In genomic region chr5:146341854-146342253, GRCh38 we compare ENCODE assay signal across 39 cellular contexts. TPM values are rescaled to one million over a fixed set of nuclear protein-coding genes. Genes with fewer than 3 reads are reported as not detected.
"Had no signal": no experiment of that assay in that cellular context is flagged by ENCODE, and none has a peak within 500 bp of the region (broad histone marks: within the 10 kb centered on the region; RNA-seq: fewer than 3 reads in every experiment).

No MANE protein-coding gene starts in this region.

- H3K9me3 ChIP-seq: adrenal gland, body of pancreas, breast epithelium had no signal

- H3K36me3 Mint-ChIP-seq: activated naive CD8-positive, alpha-beta T cell treated with anti-CD3 and anti-CD28 coated beads for 36 hours had no signal

- H3K27ac ChIP-seq: adrenal gland, body of pancreas, brain microvascular endothelial cell, breast epithelium, VCaP had no signal

- H3K4me1 ChIP-seq: breast epithelium had no signal

- DNase-seq: activated B cell treated with CpG ODN at 0.5 μM for 24 hours; activated CD4-positive, alpha-beta memory T cell treated with anti-CD3 and anti-CD28 coated beads for 36 hours; activated CD4-positive, alpha-beta T cell treated with anti-CD3 and anti-CD28 coated beads for 4 hours; activated CD4-positive, alpha-beta T cell treated with anti-CD3 and anti-CD28 coated beads, Interleukin-2, amount 10 ng/mL, durations not matched to agents 24 days and 14 days; activated CD4-positive, alpha-beta T cell treated with anti-CD3 and anti-CD28 coated beads, Interleukin-2, amount 50 U/mL, for 1 hour; activated CD4-positive, alpha-beta T cell treated with anti-CD3 and anti-CD28 coated beads, Interleukin-2, amount 50 U/mL, for 4 hours; activated CD4-positive, CD25-positive, alpha-beta regulatory T cell treated with anti-CD3 and anti-CD28 coated beads, Interleukin-2, amount 50 U/mL, for 72 hours; activated CD8-positive, alpha-beta memory T cell treated with anti-CD3 and anti-CD28 coated beads, Interleukin-2, amount 50 U/mL, for 4 hours; activated CD8-positive, alpha-beta T cell treated with anti-CD3 and anti-CD28 coated beads for 36 hours; activated effector memory CD4-positive, alpha-beta T cell treated with anti-CD3 and anti-CD28 coated beads, Interleukin-2, amount 50 U/mL, for 16 hours; activated gamma-delta T cell treated with Interleukin-2 at 50 U/mL for 16 hours; activated naive CD4-positive, alpha-beta T cell; activated naive CD4-positive, alpha-beta T cell treated with anti-CD3 and anti-CD28 coated beads for 36 hours; activated naive CD4-positive, alpha-beta T cell treated with anti-CD3 and anti-CD28 coated beads, Interleukin-2, amount 50 U/mL, for 16 hours; activated naive CD8-positive, alpha-beta T cell treated with anti-CD3 and anti-CD28 coated beads for 36 hours; activated T-cell treated with anti-CD3 and anti-CD28 coated beads for 4 hours; activated T-cell treated with anti-CD3 and anti-CD28 coated beads, Interleukin-2, amount 50 U/mL, for 1 hour; activated T-cell treated with anti-CD3 and anti-CD28 coated beads, Interleukin-2, amount 50 U/mL, for 4 hours; activated T-cell treated with anti-CD3 and anti-CD28 coated beads, Interleukin-2, amount 50 U/mL, for 72 hours; adrenal gland; amniotic stem cell; aorta; body of pancreas; brain microvascular endothelial cell; central memory CD4-positive, alpha-beta T cell; T-helper 1 cell; T-helper 2 cell; T-helper 9 cell had no signal

- H3K27ac Mint-ChIP-seq: activated B cell treated with CpG ODN at 0.5 μM for 24 hours; activated CD4-positive, alpha-beta memory T cell treated with anti-CD3 and anti-CD28 coated beads for 36 hours; activated CD8-positive, alpha-beta T cell treated with anti-CD3 and anti-CD28 coated beads for 36 hours; activated naive CD4-positive, alpha-beta T cell treated with anti-CD3 and anti-CD28 coated beads for 36 hours; activated naive CD4-positive, alpha-beta T cell treated with anti-CD3 and anti-CD28 coated beads, Interleukin-2, amount 50 U/mL, for 72 hours; activated naive CD8-positive, alpha-beta T cell treated with anti-CD3 and anti-CD28 coated beads for 36 hours; activated T-cell treated with anti-CD3 and anti-CD28 coated beads, Interleukin-2, amount 50 U/mL, for 72 hours; activated T-helper 17 cell treated with anti-CD3 and anti-CD28 coated beads, Interleukin-2, amount 50 U/mL, for 72 hours; T-helper 1 cell treated with Interleukin-12 subunit alpha and Interleukin-12 subunit beta and Interleukin-4 antibody, amounts not matched to agents 30 μg/mL and 1 μg/mL, for 36 hours; T-helper 2 cell treated with Interferon-gamma antibody and Interleukin-4, amounts not matched to agents 5 μg/mL and 100 μg/mL, for 36 hours had no signal

- H3K9me3 Mint-ChIP-seq: activated CD4-positive, alpha-beta memory T cell treated with anti-CD3 and anti-CD28 coated beads for 36 hours; activated CD8-positive, alpha-beta T cell treated with anti-CD3 and anti-CD28 coated beads for 36 hours; activated naive CD4-positive, alpha-beta T cell treated with anti-CD3 and anti-CD28 coated beads for 36 hours; activated T-cell treated with anti-CD3 and anti-CD28 coated beads, Interleukin-2, amount 50 U/mL, for 4 hours; activated T-cell treated with anti-CD3 and anti-CD28 coated beads, Interleukin-2, amount 50 U/mL, for 72 hours; activated T-helper 1 cell treated with anti-CD3 and anti-CD28 coated beads, Interleukin-12 subunit alpha, Interleukin-12 subunit beta, Interleukin-2, Interleukin-4 antibody, amounts not matched to agents 30 ng/mL and 10 ng/mL and 1 ng/mL, durations not matched to agents 14 hours and 24 hours and 36 hours; activated T-helper 17 cell treated with anti-CD3 and anti-CD28 coated beads, Interleukin-2, amount 50 U/mL, for 72 hours; T-helper 2 cell treated with Interferon-gamma antibody and Interleukin-4, amounts not matched to agents 5 μg/mL and 100 μg/mL, for 36 hours had no signal

- FAIRE-seq: astrocyte, TTC549 had no signal

- H3K4me1 Mint-ChIP-seq: activated T-helper 17 cell treated with anti-CD3 and anti-CD28 coated beads, Interleukin-2, amount 50 U/mL, for 72 hours had no signal

- H3K4me3 ChIP-seq: adrenal gland, body of pancreas, breast epithelium had no signal

- H3K4me3 Mint-ChIP-seq: activated B cell treated with CpG ODN at 0.5 μM for 24 hours; activated CD4-positive, alpha-beta memory T cell treated with anti-CD3 and anti-CD28 coated beads for 36 hours; activated CD4-positive, alpha-beta T cell treated with anti-CD3 and anti-CD28 coated beads, Interleukin-2, amount 10 ng/mL, durations not matched to agents 24 days and 14 days; activated CD8-positive, alpha-beta T cell treated with anti-CD3 and anti-CD28 coated beads for 36 hours; activated naive CD4-positive, alpha-beta T cell treated with anti-CD3 and anti-CD28 coated beads for 36 hours; activated naive CD8-positive, alpha-beta T cell treated with anti-CD3 and anti-CD28 coated beads for 36 hours; activated T-cell treated with anti-CD3 and anti-CD28 coated beads, Interleukin-2, amount 50 U/mL, for 4 hours; activated T-cell treated with anti-CD3 and anti-CD28 coated beads, Interleukin-2, amount 50 U/mL, for 72 hours; activated T-helper 1 cell treated with anti-CD3 and anti-CD28 coated beads, Interleukin-12 subunit alpha, Interleukin-12 subunit beta, Interleukin-2, Interleukin-4 antibody, amounts not matched to agents 30 ng/mL and 10 ng/mL and 1 ng/mL, durations not matched to agents 14 hours and 24 hours and 36 hours; activated T-helper 17 cell treated with anti-CD3 and anti-CD28 coated beads, Interleukin-2, amount 50 U/mL, for 72 hours; T-helper 1 cell treated with Interleukin-12 subunit alpha and Interleukin-12 subunit beta and Interleukin-4 antibody, amounts not matched to agents 30 μg/mL and 1 μg/mL, for 36 hours; T-helper 2 cell treated with Interferon-gamma antibody and Interleukin-4, amounts not matched to agents 5 μg/mL and 100 μg/mL, for 36 hours had no signal

- ATAC-seq: activated CD8-positive, alpha-beta T cell treated with anti-CD3 and anti-CD28 coated beads for 36 hours; activated naive CD4-positive, alpha-beta T cell treated with anti-CD3 and anti-CD28 coated beads, Interleukin-2, amount 50 U/mL, for 72 hours; activated T-cell treated with anti-CD3 and anti-CD28 coated beads, Interleukin-2, amount 50 U/mL, for 4 hours; activated T-cell treated with anti-CD3 and anti-CD28 coated beads, Interleukin-2, amount 50 U/mL, for 72 hours; activated T-helper 17 cell treated with anti-CD3 and anti-CD28 coated beads, Interleukin-2, amount 50 U/mL, for 72 hours; body of pancreas had no signal

- H3K36me3 ChIP-seq: adrenal gland, brain microvascular endothelial cell, breast epithelium had no signal

RNA-seq across cellular contexts. Expression of gene POU4F3, which starts 3.2 kb away (rescaled TPM):
- total RNA-seq: activated B cell treated with CpG ODN at 0.5 μM for 24 hours; activated CD4-positive, alpha-beta memory T cell treated with anti-CD3 and anti-CD28 coated beads for 36 hours; activated CD8-positive, alpha-beta T cell treated with anti-CD3 and anti-CD28 coated beads for 36 hours; activated naive CD4-positive, alpha-beta T cell treated with anti-CD3 and anti-CD28 coated beads for 36 hours; activated naive CD4-positive, alpha-beta T cell treated with anti-CD3 and anti-CD28 coated beads, Interleukin-2, amount 50 U/mL, for 72 hours; activated T-cell treated with anti-CD3 and anti-CD28 coated beads, Interleukin-2, amount 50 U/mL, for 72 hours; activated T-helper 1 cell treated with anti-CD3 and anti-CD28 coated beads, Interleukin-12 subunit alpha, Interleukin-12 subunit beta, Interleukin-2, Interleukin-4 antibody, amounts not matched to agents 30 ng/mL and 10 ng/mL and 1 ng/mL, durations not matched to agents 14 hours and 24 hours and 36 hours; activated T-helper 17 cell treated with anti-CD3 and anti-CD28 coated beads, Interleukin-2, amount 50 U/mL, for 72 hours; cardiac septum; chondrocyte had no signal
- polyA plus RNA-seq: adrenal gland had no signal
